Comparison of ENCODE assay signal across 10 cellular contexts in genomic region chr7:155007947-155008346, GRCh38. TPM values are rescaled to one million over a fixed set of nuclear protein-coding genes. Genes with fewer than 3 reads are reported as not detected.
DNase-seq lines count a peak whose midpoint lies in the region; ATAC-seq and TF ChIP-seq lines count a peak whose summit lies in the region.
"Had no signal": no experiment of that assay in that cellular context is flagged by ENCODE, and none has a peak within 500 bp of the region (broad histone marks: within the 10 kb centered on the region; RNA-seq: fewer than 3 reads in every experiment).

No MANE protein-coding gene starts in this region.

- no peaks in the 10 kb centered on the region for H3K9me3 Mint-ChIP-seq in activated CD4-positive, alpha-beta T cell treated with anti-CD3 and anti-CD28 coated beads for 36 hours (ENCODE audit: low read depth)
- H3K9me3 Mint-ChIP-seq: CD8-positive, alpha-beta memory T cell; memory B cell had no signal

- H3K27me3 Mint-ChIP-seq in activated CD4-positive, alpha-beta T cell treated with anti-CD3 and anti-CD28 coated beads for 36 hours = no peaks in the 10 kb centered on the region
- H3K27me3 Mint-ChIP-seq: memory B cell had no signal

- peak; percentile 28 for TF ChIP-seq CTCF in RWPE2 (IDR thresholded peaks at IDR 0.05; ENCODE audit: poor library complexity, severe bottlenecking)
- peak; percentile 45 for TF ChIP-seq CTCF in epithelial cell of esophagus (IDR thresholded peaks at IDR 0.05; ENCODE audit: insufficient read depth, low read depth, low read length, missing control alignments)

- H3K4me3 ChIP-seq in RWPE2 (ENCODE audit: severe bottlenecking) (no peak overlapping the region), epithelial cell of esophagus (ENCODE audit: low read length) (no peak overlapping the region)

- no peaks in the 10 kb centered on the region for H3K27me3 ChIP-seq in RWPE2 (ENCODE audit: insufficient read depth, poor library complexity, severe bottlenecking)

- ATAC-seq in activated CD4-positive, alpha-beta T cell treated with anti-CD3 and anti-CD28 coated beads for 36 hours = no peak
- ATAC-seq in RWPE2 (ENCODE audit: low read depth) = no peak

- H3K36me3 Mint-ChIP-seq in activated CD4-positive, alpha-beta T cell treated with anti-CD3 and anti-CD28 coated beads for 36 hours (ENCODE audit: low read depth) = peaks cover 13% of the 10 kb centered on the region

- POLR2A ChIA-PET in activated CD4-positive, alpha-beta T cell treated with anti-CD3 and anti-CD28 coated beads for 36 hours (lab: Charles Lee) = no interaction called here

- no peak overlapping the region for H3K27ac Mint-ChIP-seq in activated CD4-positive, alpha-beta T cell treated with anti-CD3 and anti-CD28 coated beads for 36 hours
- H3K27ac Mint-ChIP-seq: memory B cell had no signal

- CTCF ChIA-PET in activated CD4-positive, alpha-beta T cell treated with anti-CD3 and anti-CD28 coated beads for 36 hours (lab: Charles Lee) = interaction anchor here (0.9 to 2.0 kb wide), 7 partner anchors 8 to 357 kb away, joined by 3 to 10 read pairs (median 4); no protein-coding TSS in a partner anchor

- H3K4me1 Mint-ChIP-seq in activated CD4-positive, alpha-beta T cell treated with anti-CD3 and anti-CD28 coated beads for 36 hours = peaks cover 7% of the 10 kb centered on the region

- no peak overlapping the region for H3K4me3 Mint-ChIP-seq in activated CD4-positive, alpha-beta T cell treated with anti-CD3 and anti-CD28 coated beads for 36 hours
- H3K4me3 Mint-ChIP-seq: memory B cell had no signal

- no peaks in the 10 kb centered on the region for H3K4me1 ChIP-seq in RWPE2 (ENCODE audit: insufficient read depth, poor library complexity, severe bottlenecking)

- peak; percentile 50 for DNase-seq in activated CD4-positive, alpha-beta T cell treated with anti-CD3 and anti-CD28 coated beads for 36 hours
- DNase-seq in activated CD4-positive, alpha-beta T cell treated with anti-CD3 and anti-CD28 coated beads for 1 hour = no peak
- DNase-seq in RWPE2 (ENCODE audit: low spot score) (no peak), epithelial cell of esophagus (ENCODE audit: low read depth) (peak; percentile 15), NOMO-1 (lab: John Stamatoyannopoulos, UW; ENCODE audit: unreplicated experiment in 2 of 2) (no peak), NCI-H1436 treated with DMSO at 0.1 percent for 48 hours (lab: John Stamatoyannopoulos, UW) (no peak), dedifferentiated amniotic fluid mesenchymal stem cell (ENCODE audit: extremely low spot score) (no peak)
- peak; percentile 7 for DNase-seq in stimulated activated CD4-positive, alpha-beta T cell treated with anti-CD3 and anti-CD28 coated beads, Interleukin-1b, Interleukin-23, amount 100 ng/mL, for 48 hours

- no peak overlapping the region for H3K27ac ChIP-seq in RWPE2 (ENCODE audit: poor library complexity, severe bottlenecking)

- intact Hi-C loops in activated CD4-positive, alpha-beta T cell treated with anti-CD3 and anti-CD28 coated beads for 36 hours (cut with DNase I, micrococcal nuclease) = loop anchor here (5.0 to 10.0 kb wide), 2 partner anchors 96 to 337 kb away; no protein-coding TSS in a partner anchor

- peaks cover 9% of the 10 kb centered on the region for H3K36me3 ChIP-seq in RWPE2 (ENCODE audit: low read depth)

- no peaks in the 10 kb centered on the region for H3K9me3 ChIP-seq in RWPE2 (ENCODE audit: severe bottlenecking)

RNA-seq across cellular contexts. Expression of gene PAXIP1, which starts 5.0 kb away (rescaled TPM):
- 10 to 100 TPM; 27.6 to 31.4 TPM for total RNA-seq in activated CD4-positive, alpha-beta T cell treated with anti-CD3 and anti-CD28 coated beads for 36 hours

Comparison
In these comparisons a context has a peak if more than half of its experiments do, and no peak if none do; other contexts are left out.
1. DNase-seq: peak in activated CD4-positive, alpha-beta T cell treated with anti-CD3 and anti-CD28 coated beads for 36 hours (single experiment), epithelial cell of esophagus (single experiment) and stimulated activated CD4-positive, alpha-beta T cell treated with anti-CD3 and anti-CD28 coated beads, Interleukin-1b, Interleukin-23, amount 100 ng/mL, for 48 hours (single experiment); none in activated CD4-positive, alpha-beta T cell treated with anti-CD3 and anti-CD28 coated beads for 1 hour (single experiment), RWPE2 (single experiment), NOMO-1 (0 of 2), NCI-H1436 treated with DMSO at 0.1 percent for 48 hours (single experiment) and dedifferentiated amniotic fluid mesenchymal stem cell (single experiment).